In genomic region chr2:174125151-174125550, GRCh38 we compare ENCODE assay signal across 21 cellular contexts.
DNase-seq lines count a peak whose midpoint lies in the region; ATAC-seq and TF ChIP-seq lines count a peak whose summit lies in the region.
"Had no signal": no experiment of that assay in that cellular context is flagged by ENCODE, and none has a peak within 500 bp of the region (broad histone marks: within the 10 kb centered on the region; RNA-seq: fewer than 3 reads in every experiment).

No MANE protein-coding gene starts in this region.

- H3K9me3 Mint-ChIP-seq in CD8-positive, alpha-beta T cell = no peaks in the 10 kb centered on the region
- H3K9me3 Mint-ChIP-seq: activated CD4-positive, alpha-beta memory T cell treated with anti-CD3 and anti-CD28 coated beads, Interleukin-2, amount 10 ng/mL, durations not matched to agents 7 days and 5 days; CD4-positive, CD25-positive, alpha-beta regulatory T cell; stimulated activated naive CD8-positive, alpha-beta T cell treated with anti-CD3 and anti-CD28 coated beads, Interleukin-15, Interleukin-2, amounts not matched to agents 100 ng/mL and 50 ng/mL, for 24 hours had no signal

- no peak overlapping the region for H3K27ac ChIP-seq in HEK293 (ENCODE audit: extremely low read depth, low read depth, low read length)
- H3K27ac ChIP-seq in iPS-20b (ENCODE audit: low read length) = peak overlapping the region; percentile 75
- H3K27ac ChIP-seq in CD8-positive, alpha-beta T cell (ENCODE audit: low read depth, low read length) = no peak overlapping the region
- H3K27ac ChIP-seq: adrenal gland, colonic mucosa, thyroid gland had no signal

- TF ChIP-seq CTCF in HEK293 (tag by site-specific recombination; IDR thresholded peaks at IDR 0.05) = no peak
- TF ChIP-seq CTCF in CD8-positive, alpha-beta T cell (IDR thresholded peaks at IDR 0.05) = no peak

- H3K4me1 ChIP-seq in HEK293 (ENCODE audit: control insufficient read depth, insufficient read depth, low read length) (peaks cover 16% of the 10 kb centered on the region), iPS-20b (ENCODE audit: insufficient read depth, low read length) (peaks cover 56% of the 10 kb centered on the region)
- H3K4me1 ChIP-seq in CD8-positive, alpha-beta T cell (ENCODE audit: insufficient read depth, low read length) = no peaks in the 10 kb centered on the region
- H3K4me1 ChIP-seq: adrenal gland, colonic mucosa had no signal

- H3K27me3 Mint-ChIP-seq in CD8-positive, alpha-beta T cell (ENCODE audit: low read depth) = no peaks in the 10 kb centered on the region
- H3K27me3 Mint-ChIP-seq: activated CD4-positive, alpha-beta memory T cell treated with anti-CD3 and anti-CD28 coated beads, Interleukin-2, amount 10 ng/mL, durations not matched to agents 7 days and 5 days; CD4-positive, CD25-positive, alpha-beta regulatory T cell; stimulated activated naive CD8-positive, alpha-beta T cell treated with anti-CD3 and anti-CD28 coated beads, Interleukin-15, Interleukin-2, amounts not matched to agents 100 ng/mL and 50 ng/mL, for 24 hours had no signal

- no peaks in the 10 kb centered on the region for H3K4me1 Mint-ChIP-seq in CD8-positive, alpha-beta T cell (ENCODE audit: low read depth)

- no peak overlapping the region for H3K27ac Mint-ChIP-seq in CD8-positive, alpha-beta T cell
- H3K27ac Mint-ChIP-seq: activated CD4-positive, alpha-beta memory T cell treated with anti-CD3 and anti-CD28 coated beads, Interleukin-2, amount 10 ng/mL, durations not matched to agents 7 days and 5 days; CD4-positive, CD25-positive, alpha-beta regulatory T cell; stimulated activated naive CD8-positive, alpha-beta T cell treated with anti-CD3 and anti-CD28 coated beads, Interleukin-15, Interleukin-2, amounts not matched to agents 100 ng/mL and 50 ng/mL, for 24 hours had no signal

- no peaks in the 10 kb centered on the region for H3K9me3 ChIP-seq in HEK293 (ENCODE audit: control insufficient read depth, insufficient read depth, low read depth, low read length)
- no peaks in the 10 kb centered on the region for H3K9me3 ChIP-seq in iPS-20b (ENCODE audit: insufficient read depth, low read depth, low read length)
- H3K9me3 ChIP-seq in CD8-positive, alpha-beta T cell (ENCODE audit: low read length) = no peaks in the 10 kb centered on the region
- H3K9me3 ChIP-seq: adrenal gland, colonic mucosa, thyroid gland had no signal

- H3K27me3 ChIP-seq in iPS-20b (ENCODE audit: insufficient read depth, low read length) = no peaks in the 10 kb centered on the region
- H3K27me3 ChIP-seq in CD8-positive, alpha-beta T cell (ENCODE audit: insufficient read depth, low read length) = no peaks in the 10 kb centered on the region
- H3K27me3 ChIP-seq: adrenal gland, colonic mucosa, thyroid gland had no signal

- CTCF ChIA-PET in HEK293 (lab: Yijun Ruan, JAX) = no interaction called here
- CTCF ChIA-PET in CD8-positive, alpha-beta T cell (lab: Charles Lee) = no interaction called here

- POLR2A ChIA-PET in HEK293 (lab: Yijun Ruan, JAX) = no interaction called here
- POLR2A ChIA-PET in CD8-positive, alpha-beta T cell (lab: Charles Lee) = no interaction called here

- H3K4me3 ChIP-seq in HEK293 (ENCODE audit: low read depth, low read length) (no peak overlapping the region), iPS-20b (ENCODE audit: low read length) (peak overlapping the region; percentile 28)
- H3K4me3 ChIP-seq in CD8-positive, alpha-beta T cell (ENCODE audit: low read depth, low read length) = no peak overlapping the region
- H3K4me3 ChIP-seq: adrenal gland, colonic mucosa, GM12878, thyroid gland had no signal

- no peak for ATAC-seq in GM21717 (IDR thresholded peaks at IDR 0.05; ENCODE audit: unreplicated experiment)
- ATAC-seq in CD8-positive, alpha-beta T cell = no peak
- ATAC-seq: GM12878 had no signal

- peak overlapping the region; percentile 50; the same call in 1 of the 2 replicates for H3K9ac ChIP-seq in iPS-20b (ENCODE audit: low read depth, low read length)

- peaks cover 18% of the 10 kb centered on the region for H3K36me3 Mint-ChIP-seq in CD8-positive, alpha-beta T cell

- intact Hi-C loops in CD8-positive, alpha-beta T cell (cut with DNase I, micrococcal nuclease) = no loop called here

- no peak overlapping the region for H3K4me3 Mint-ChIP-seq in CD8-positive, alpha-beta T cell
- H3K4me3 Mint-ChIP-seq: activated CD4-positive, alpha-beta memory T cell treated with anti-CD3 and anti-CD28 coated beads, Interleukin-2, amount 10 ng/mL, durations not matched to agents 7 days and 5 days; CD4-positive, CD25-positive, alpha-beta regulatory T cell; stimulated activated naive CD8-positive, alpha-beta T cell treated with anti-CD3 and anti-CD28 coated beads, Interleukin-15, Interleukin-2, amounts not matched to agents 100 ng/mL and 50 ng/mL, for 24 hours had no signal

- H3K36me3 ChIP-seq in HEK293 (ENCODE audit: control insufficient read depth in 2 of 2, insufficient read depth in 1 of 2, low read length in 2 of 2) (no peaks in the 10 kb centered on the region; a peak in 1 of 3 replicates), iPS-20b (ENCODE audit: insufficient read depth, low read depth, low read length) (no peaks in the 10 kb centered on the region)
- H3K36me3 ChIP-seq in CD8-positive, alpha-beta T cell (ENCODE audit: insufficient read depth, low read length) = no peaks in the 10 kb centered on the region
- H3K36me3 ChIP-seq: adrenal gland, colonic mucosa, thyroid gland had no signal

- peak; percentile 41 for DNase-seq in NCI-H1417 treated with DMSO at 0.1 percent for 48 hours (lab: John Stamatoyannopoulos, UW)
- peak; percentile 97 for DNase-seq in NCI-H748 (lab: John Stamatoyannopoulos, UW; ENCODE audit: unreplicated experiment)
- no peak for DNase-seq in occipital lobe (lab: John Stamatoyannopoulos, UW)
- DNase-seq in activated effector memory CD4-positive, alpha-beta T cell treated with anti-CD3 and anti-CD28 coated beads, Interleukin-2, amount 50 U/mL, for 16 hours = no peak
- DNase-seq in CD8-positive, alpha-beta T cell = no peak
- DNase-seq: activated CD4-positive, alpha-beta memory T cell treated with anti-CD3 and anti-CD28 coated beads, Interleukin-2, amount 10 ng/mL, durations not matched to agents 7 days and 5 days; activated CD4-positive, CD25-positive, alpha-beta regulatory T cell; adrenal gland; CD4-positive, CD25-positive, alpha-beta regulatory T cell; colonic mucosa; DMS53; NCI-H446 treated with DMSO at 0.1 percent for 48 hours; nucleus accumbens; stimulated activated CD4-positive, alpha-beta T cell treated with anti-CD3 and anti-CD28 coated beads, Interleukin-4, amount 100 ng/mL, for 4 hours; T-helper 9 cell; thyroid gland had no signal

TF ChIP-seq in HEK293, 187 proteins besides CTCF, POLR2A, EP300 and RAD21:
- TF ChIP-seq PRDM6 (tag by site-specific recombination; IDR thresholded peaks at IDR 0.05) (peak; percentile 37; the same call in 1 of the 2 replicates), ZNF830 (tag by site-specific recombination; IDR thresholded peaks at IDR 0.05; ENCODE audit: low read depth) (no peak), ZBTB21 (tag by site-specific recombination; IDR thresholded peaks at IDR 0.05) (no peak), ZNF266 (tag by site-specific recombination; IDR thresholded peaks at IDR 0.05; ENCODE audit: low read depth) (no peak), ZNF311 (tag by site-specific recombination; IDR thresholded peaks at IDR 0.05; ENCODE audit: borderline replicate concordance) (no peak)

Comparison
In these comparisons a context has a peak if more than half of its experiments do, and no peak if none do; other contexts are left out.
1. DNase-seq: peak in NCI-H1417 treated with DMSO at 0.1 percent for 48 hours (single experiment) and NCI-H748 (single experiment); none in occipital lobe (single experiment), activated effector memory CD4-positive, alpha-beta T cell treated with anti-CD3 and anti-CD28 coated beads, Interleukin-2, amount 50 U/mL, for 16 hours (single experiment) and CD8-positive, alpha-beta T cell (0 of 7).